In the genomic region with DNA sequence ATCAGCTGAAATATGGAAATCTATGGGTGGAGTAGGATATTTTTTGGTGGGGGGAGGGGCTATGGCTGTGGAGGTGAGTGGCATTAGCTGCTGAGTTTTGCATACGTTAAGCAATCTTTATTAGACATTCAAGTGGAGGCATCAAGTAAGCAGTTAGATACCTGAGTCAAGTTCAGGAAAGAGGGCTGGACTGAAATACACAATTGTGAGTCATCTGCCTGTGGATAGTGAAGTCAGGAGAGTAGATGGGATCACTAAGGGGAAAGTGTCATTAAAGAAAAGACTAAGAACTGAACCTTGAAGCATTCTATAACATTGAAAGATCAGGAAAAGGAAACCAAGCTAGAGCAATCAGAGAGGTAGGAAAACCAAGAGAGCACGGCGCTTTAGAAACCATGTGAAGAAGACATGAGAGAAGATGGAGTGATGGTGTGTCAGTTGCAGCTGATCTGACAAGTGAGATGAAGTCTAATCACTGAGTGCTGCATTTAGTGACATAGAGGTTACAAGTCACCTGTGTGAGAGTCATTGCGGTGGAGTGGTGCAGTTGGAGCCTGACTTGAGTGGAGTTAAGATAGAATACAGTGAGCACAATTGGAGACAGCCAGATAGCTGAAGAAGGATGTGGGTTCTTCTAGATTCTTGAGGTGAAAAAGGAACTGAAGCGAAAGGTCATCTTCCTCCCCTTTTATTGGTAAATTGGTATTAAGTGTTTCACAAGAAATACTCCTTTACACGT, we compare ENCODE assay signal across 1 cellular context.
TF ChIP-seq lines count a peak whose summit lies in the region.

No MANE protein-coding gene starts in this region.

TF ChIP-seq in HepG2, 621 proteins besides CTCF, POLR2A, EP300 and RAD21 (continued from another document):
- TF ChIP-seq, protein P1, sequence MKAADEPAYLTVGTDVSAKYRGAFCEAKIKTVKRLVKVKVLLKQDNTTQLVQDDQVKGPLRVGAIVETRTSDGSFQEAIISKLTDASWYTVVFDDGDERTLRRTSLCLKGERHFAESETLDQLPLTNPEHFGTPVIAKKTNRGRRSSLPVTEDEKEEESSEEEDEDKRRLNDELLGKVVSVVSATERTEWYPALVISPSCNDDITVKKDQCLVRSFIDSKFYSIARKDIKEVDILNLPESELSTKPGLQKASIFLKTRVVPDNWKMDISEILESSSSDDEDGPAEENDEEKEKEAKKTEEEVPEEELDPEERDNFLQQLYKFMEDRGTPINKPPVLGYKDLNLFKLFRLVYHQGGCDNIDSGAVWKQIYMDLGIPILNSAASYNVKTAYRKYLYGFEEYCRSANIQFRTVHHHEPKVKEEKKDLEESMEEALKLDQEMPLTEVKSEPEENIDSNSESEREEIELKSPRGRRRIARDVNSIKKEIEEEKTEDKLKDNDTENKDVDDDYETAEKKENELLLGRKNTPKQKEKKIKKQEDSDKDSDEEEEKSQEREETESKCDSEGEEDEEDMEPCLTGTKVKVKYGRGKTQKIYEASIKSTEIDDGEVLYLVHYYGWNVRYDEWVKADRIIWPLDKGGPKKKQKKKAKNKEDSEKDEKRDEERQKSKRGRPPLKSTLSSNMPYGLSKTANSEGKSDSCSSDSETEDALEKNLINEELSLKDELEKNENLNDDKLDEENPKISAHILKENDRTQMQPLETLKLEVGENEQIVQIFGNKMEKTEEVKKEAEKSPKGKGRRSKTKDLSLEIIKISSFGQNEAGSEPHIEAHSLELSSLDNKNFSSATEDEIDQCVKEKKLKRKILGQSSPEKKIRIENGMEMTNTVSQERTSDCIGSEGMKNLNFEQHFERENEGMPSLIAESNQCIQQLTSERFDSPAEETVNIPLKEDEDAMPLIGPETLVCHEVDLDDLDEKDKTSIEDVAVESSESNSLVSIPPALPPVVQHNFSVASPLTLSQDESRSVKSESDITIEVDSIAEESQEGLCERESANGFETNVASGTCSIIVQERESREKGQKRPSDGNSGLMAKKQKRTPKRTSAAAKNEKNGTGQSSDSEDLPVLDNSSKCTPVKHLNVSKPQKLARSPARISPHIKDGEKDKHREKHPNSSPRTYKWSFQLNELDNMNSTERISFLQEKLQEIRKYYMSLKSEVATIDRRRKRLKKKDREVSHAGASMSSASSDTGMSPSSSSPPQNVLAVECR (CRISPR knock-in tag; IDR thresholded peaks at IDR 0.05; ENCODE audit: borderline replicate concordance): no peak
- TF ChIP-seq, protein P2, sequence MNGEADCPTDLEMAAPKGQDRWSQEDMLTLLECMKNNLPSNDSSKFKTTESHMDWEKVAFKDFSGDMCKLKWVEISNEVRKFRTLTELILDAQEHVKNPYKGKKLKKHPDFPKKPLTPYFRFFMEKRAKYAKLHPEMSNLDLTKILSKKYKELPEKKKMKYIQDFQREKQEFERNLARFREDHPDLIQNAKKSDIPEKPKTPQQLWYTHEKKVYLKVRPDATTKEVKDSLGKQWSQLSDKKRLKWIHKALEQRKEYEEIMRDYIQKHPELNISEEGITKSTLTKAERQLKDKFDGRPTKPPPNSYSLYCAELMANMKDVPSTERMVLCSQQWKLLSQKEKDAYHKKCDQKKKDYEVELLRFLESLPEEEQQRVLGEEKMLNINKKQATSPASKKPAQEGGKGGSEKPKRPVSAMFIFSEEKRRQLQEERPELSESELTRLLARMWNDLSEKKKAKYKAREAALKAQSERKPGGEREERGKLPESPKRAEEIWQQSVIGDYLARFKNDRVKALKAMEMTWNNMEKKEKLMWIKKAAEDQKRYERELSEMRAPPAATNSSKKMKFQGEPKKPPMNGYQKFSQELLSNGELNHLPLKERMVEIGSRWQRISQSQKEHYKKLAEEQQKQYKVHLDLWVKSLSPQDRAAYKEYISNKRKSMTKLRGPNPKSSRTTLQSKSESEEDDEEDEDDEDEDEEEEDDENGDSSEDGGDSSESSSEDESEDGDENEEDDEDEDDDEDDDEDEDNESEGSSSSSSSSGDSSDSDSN (CRISPR knock-in tag; IDR thresholded peaks at IDR 0.05): no peak
- TF ChIP-seq SOX5 (CRISPR knock-in tag; IDR thresholded peaks at IDR 0.05; ENCODE audit: borderline replicate concordance) (no peak), KDM1A (CRISPR knock-in tag; IDR thresholded peaks at IDR 0.05) (no peak)
- TF ChIP-seq, protein P3, sequence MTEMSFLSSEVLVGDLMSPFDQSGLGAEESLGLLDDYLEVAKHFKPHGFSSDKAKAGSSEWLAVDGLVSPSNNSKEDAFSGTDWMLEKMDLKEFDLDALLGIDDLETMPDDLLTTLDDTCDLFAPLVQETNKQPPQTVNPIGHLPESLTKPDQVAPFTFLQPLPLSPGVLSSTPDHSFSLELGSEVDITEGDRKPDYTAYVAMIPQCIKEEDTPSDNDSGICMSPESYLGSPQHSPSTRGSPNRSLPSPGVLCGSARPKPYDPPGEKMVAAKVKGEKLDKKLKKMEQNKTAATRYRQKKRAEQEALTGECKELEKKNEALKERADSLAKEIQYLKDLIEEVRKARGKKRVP (CRISPR knock-in tag; IDR thresholded peaks at IDR 0.05): no peak
- TF ChIP-seq, protein P4, sequence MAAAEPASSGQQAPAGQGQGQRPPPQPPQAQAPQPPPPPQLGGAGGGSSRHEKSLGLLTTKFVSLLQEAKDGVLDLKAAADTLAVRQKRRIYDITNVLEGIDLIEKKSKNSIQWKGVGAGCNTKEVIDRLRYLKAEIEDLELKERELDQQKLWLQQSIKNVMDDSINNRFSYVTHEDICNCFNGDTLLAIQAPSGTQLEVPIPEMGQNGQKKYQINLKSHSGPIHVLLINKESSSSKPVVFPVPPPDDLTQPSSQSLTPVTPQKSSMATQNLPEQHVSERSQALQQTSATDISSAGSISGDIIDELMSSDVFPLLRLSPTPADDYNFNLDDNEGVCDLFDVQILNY (CRISPR knock-in tag; conservative IDR thresholded peaks at IDR 0.05): no peak
